ENCODE assay signal across 15 cellular contexts in the genomic region with DNA sequence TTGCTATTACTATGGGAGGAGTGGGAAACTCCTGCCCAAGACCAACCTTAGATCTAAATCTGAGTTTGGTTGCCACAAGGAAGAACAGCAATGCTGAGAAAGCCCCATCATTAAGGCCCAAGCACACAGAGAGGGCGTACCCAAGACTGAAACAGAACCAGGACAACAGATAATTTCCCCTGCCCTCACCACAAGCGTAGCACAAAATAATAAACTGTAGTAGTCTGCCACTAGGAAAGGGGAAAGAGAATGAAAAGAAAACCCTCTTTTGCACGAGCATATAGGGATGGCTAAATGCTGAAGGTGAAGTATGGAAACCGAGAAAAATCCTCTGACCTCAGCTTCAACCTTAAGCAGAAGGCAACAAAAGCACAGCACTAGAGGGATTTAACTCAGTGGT.
DNase-seq lines count a peak whose midpoint lies in the region; ATAC-seq and TF ChIP-seq lines count a peak whose summit lies in the region.
"Had no signal": no experiment of that assay in that cellular context is flagged by ENCODE, and none has a peak within 500 bp of the region (broad histone marks: within the 10 kb centered on the region; RNA-seq: fewer than 3 reads in every experiment).

No MANE protein-coding gene starts in this region.

- H3K9me3 ChIP-seq in aorta (ENCODE audit: control insufficient read depth, low read length) (no peaks in the 10 kb centered on the region), upper lobe of left lung (no peaks in the 10 kb centered on the region)

- H3K4me3 ChIP-seq in aorta (ENCODE audit: low read length in 2 of 2) (no peak overlapping the region), upper lobe of left lung (no peak overlapping the region)

- H3K27me3 ChIP-seq in aorta (ENCODE audit: control insufficient read depth in 1 of 2, insufficient read depth in 2 of 2, low read length in 1 of 2) (peaks cover 0 to 1% of the 10 kb centered on the region in 2 donors), upper lobe of left lung (no peaks in the 10 kb centered on the region)

- no peak overlapping the region for H3K27ac ChIP-seq in aorta (ENCODE audit: low read depth in 1 of 2, low read length in 2 of 2)
- H3K27ac ChIP-seq in upper lobe of left lung: no peak overlapping the region
- H3K27ac ChIP-seq: KMS-11 had no signal

- intact Hi-C loops in aorta (cut with DNase I): no loop called here

- TF ChIP-seq CTCF in upper lobe of left lung (IDR thresholded peaks at IDR 0.05): no peak

- H3K36me3 ChIP-seq in aorta (ENCODE audit: control insufficient read depth in 1 of 2, insufficient read depth in 2 of 2, low read length in 1 of 2) (no peaks in the 10 kb centered on the region), upper lobe of left lung (no peaks in the 10 kb centered on the region)

- H3K4me3 Mint-ChIP-seq in activated CD8-positive, alpha-beta memory T cell treated with anti-CD3 and anti-CD28 coated beads, Interleukin-2, amount 10 ng/mL, durations not matched to agents 7 days and 5 days: peak overlapping the region; percentile 7
- no peak overlapping the region for H3K4me3 Mint-ChIP-seq in stimulated activated naive B cell treated with anti-CD40 and anti-IgM and Interleukin-4, amounts not matched to agents 10 μg/mL and 1 μg/mL and 100 μg/mL, for 72 hours

- no peak for TF ChIP-seq POLR2A in upper lobe of left lung (IDR thresholded peaks at IDR 0.05)

- H3K4me1 ChIP-seq in aorta (ENCODE audit: control insufficient read depth in 1 of 2, insufficient read depth in 2 of 2, low read length in 2 of 2) (no peaks in the 10 kb centered on the region), upper lobe of left lung (no peaks in the 10 kb centered on the region)

- H3K27me3 Mint-ChIP-seq in activated CD8-positive, alpha-beta memory T cell treated with anti-CD3 and anti-CD28 coated beads, Interleukin-2, amount 10 ng/mL, durations not matched to agents 7 days and 5 days: no peaks in the 10 kb centered on the region
- peaks cover 18 to 40% of the 10 kb centered on the region in 2 donors for H3K27me3 Mint-ChIP-seq in stimulated activated naive B cell treated with anti-CD40 and anti-IgM and Interleukin-4, amounts not matched to agents 10 μg/mL and 1 μg/mL and 100 μg/mL, for 72 hours

- peak overlapping the region; percentile 59 for H3K27ac Mint-ChIP-seq in activated CD8-positive, alpha-beta memory T cell treated with anti-CD3 and anti-CD28 coated beads, Interleukin-2, amount 10 ng/mL, durations not matched to agents 7 days and 5 days
- peak overlapping the region; percentile 62 for H3K27ac Mint-ChIP-seq in stimulated activated naive B cell treated with anti-CD40 and anti-IgM and Interleukin-4, amounts not matched to agents 10 μg/mL and 1 μg/mL and 100 μg/mL, for 72 hours

- WGBS in aorta, 2 donors: 85 to 88% methylated on average over 4 of the region's 4 CpGs
- WGBS in upper lobe of left lung, 2 donors: 80 to 84% methylated on average over 4 of the region's 4 CpGs

- H3K9me3 Mint-ChIP-seq in activated CD8-positive, alpha-beta memory T cell treated with anti-CD3 and anti-CD28 coated beads, Interleukin-2, amount 10 ng/mL, durations not matched to agents 7 days and 5 days (ENCODE audit: low read depth): no peaks in the 10 kb centered on the region
- peaks cover 0 to 2% of the 10 kb centered on the region in 2 donors for H3K9me3 Mint-ChIP-seq in stimulated activated naive B cell treated with anti-CD40 and anti-IgM and Interleukin-4, amounts not matched to agents 10 μg/mL and 1 μg/mL and 100 μg/mL, for 72 hours

- DNase-seq in activated CD8-positive, alpha-beta memory T cell treated with anti-CD3 and anti-CD28 coated beads, Interleukin-2, amount 10 ng/mL, durations not matched to agents 7 days and 5 days: no peak
- no peak for DNase-seq in activated CD8-positive, alpha-beta memory T cell treated with anti-CD3 and anti-CD28 coated beads, Interleukin-2, amount 50 U/mL, for 48 hours
- no peak for DNase-seq in stimulated activated naive B cell treated with anti-CD40 and anti-IgM and Interleukin-4, amounts not matched to agents 10 μg/mL and 1 μg/mL and 100 μg/mL, for 72 hours
- DNase-seq in NCI-H526 (lab: John Stamatoyannopoulos, UW) (no peak), aorta (no peak), upper lobe of left lung (no peak)
- DNase-seq: Calu3, mesendoderm, NCI-H1694 treated with DMSO at 0.1 percent for 48 hours, NCI-H82, posterior cingulate gyrus, Right ventricle myocardium superior had no signal

- H3K36me3 Mint-ChIP-seq in activated CD8-positive, alpha-beta memory T cell treated with anti-CD3 and anti-CD28 coated beads, Interleukin-2, amount 10 ng/mL, durations not matched to agents 7 days and 5 days: peaks cover 2% of the 10 kb centered on the region
- H3K36me3 Mint-ChIP-seq in stimulated activated naive B cell treated with anti-CD40 and anti-IgM and Interleukin-4, amounts not matched to agents 10 μg/mL and 1 μg/mL and 100 μg/mL, for 72 hours: no peaks in the 10 kb centered on the region

- H3K4me1 Mint-ChIP-seq in activated CD8-positive, alpha-beta memory T cell treated with anti-CD3 and anti-CD28 coated beads, Interleukin-2, amount 10 ng/mL, durations not matched to agents 7 days and 5 days: peaks cover 16% of the 10 kb centered on the region
- H3K4me1 Mint-ChIP-seq in stimulated activated naive B cell treated with anti-CD40 and anti-IgM and Interleukin-4, amounts not matched to agents 10 μg/mL and 1 μg/mL and 100 μg/mL, for 72 hours: no peaks in the 10 kb centered on the region

- CTCF ChIA-PET in activated CD8-positive, alpha-beta memory T cell treated with anti-CD3 and anti-CD28 coated beads, Interleukin-2, amount 10 ng/mL, durations not matched to agents 7 days and 5 days (lab: Charles Lee): no interaction called here

- peak; percentile 47 for ATAC-seq in activated CD8-positive, alpha-beta memory T cell treated with anti-CD3 and anti-CD28 coated beads, Interleukin-2, amount 10 ng/mL, durations not matched to agents 7 days and 5 days
- peak; percentile 74 for ATAC-seq in GM21529 (IDR thresholded peaks at IDR 0.05; ENCODE audit: unreplicated experiment)
- peak; percentile 35 for ATAC-seq in HG03135 (IDR thresholded peaks at IDR 0.05; ENCODE audit: unreplicated experiment)
- ATAC-seq in stimulated activated naive B cell treated with anti-CD40 and anti-IgM and Interleukin-4, amounts not matched to agents 10 μg/mL and 1 μg/mL and 100 μg/mL, for 72 hours (replicated peaks): peak in 1 of 2 donors; percentile 74
- no peak for ATAC-seq in aorta (ENCODE audit: low FRiP score)
- no peak for ATAC-seq in upper lobe of left lung (ENCODE audit: low FRiP score in 2 of 2)

- TF ChIP-seq EP300 in upper lobe of left lung (IDR thresholded peaks at IDR 0.05): no peak

Comparison
In these comparisons a context has a peak if more than half of its experiments do, and no peak if none do; other contexts are left out.
1. ATAC-seq: peak in activated CD8-positive, alpha-beta memory T cell treated with anti-CD3 and anti-CD28 coated beads, Interleukin-2, amount 10 ng/mL, durations not matched to agents 7 days and 5 days (single experiment), GM21529 (single experiment) and HG03135 (single experiment); none in aorta (single experiment) and upper lobe of left lung (0 of 2).